In the genomic region with DNA sequence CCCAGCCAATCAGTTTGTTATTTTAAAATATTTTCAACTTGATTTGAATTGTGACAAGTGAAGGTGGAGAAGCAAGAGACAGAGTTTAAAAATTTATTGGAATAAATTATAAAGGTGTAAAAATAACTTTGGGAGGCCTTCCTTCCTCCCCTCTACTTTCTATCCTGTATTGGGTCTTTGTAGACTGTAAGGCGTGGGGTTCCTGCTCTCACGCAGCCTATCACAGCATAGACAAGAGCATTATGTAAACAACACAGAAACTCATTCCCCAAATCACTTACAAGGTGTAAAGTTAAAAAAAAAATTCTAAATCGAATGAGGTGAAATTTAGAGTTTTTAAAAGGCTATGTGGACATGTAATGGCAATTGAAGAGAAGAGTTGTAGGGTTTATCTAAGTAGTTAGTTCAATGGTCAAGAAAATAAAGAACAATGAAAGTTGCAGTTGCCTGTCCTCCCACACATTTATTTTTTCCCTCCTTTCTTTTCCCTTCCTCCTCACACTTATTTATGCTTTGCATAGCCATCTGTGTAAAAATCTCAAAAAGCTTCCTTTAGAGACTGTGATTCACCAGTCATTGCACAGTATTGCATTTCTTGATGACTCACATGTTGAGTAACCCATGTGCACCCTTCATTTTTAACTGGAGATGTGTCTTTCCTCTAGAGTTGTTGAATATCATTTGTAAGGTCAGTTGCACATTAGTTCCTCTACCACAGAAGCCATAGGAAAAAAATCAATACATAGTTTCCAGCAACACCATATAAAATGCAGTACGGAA, we compare ENCODE assay signal across 1 cellular context.
TF ChIP-seq lines count a peak whose summit lies in the region.

No MANE protein-coding gene starts in this region.

TF ChIP-seq in GM12878, 131 proteins besides CTCF, POLR2A, EP300 and RAD21 (continued from another document):
- TF ChIP-seq ZNF592 (IDR thresholded peaks at IDR 0.05) = no peak
TF ChIP-seq in GM12878: peak in this region for 0.
